In the genomic region with DNA sequence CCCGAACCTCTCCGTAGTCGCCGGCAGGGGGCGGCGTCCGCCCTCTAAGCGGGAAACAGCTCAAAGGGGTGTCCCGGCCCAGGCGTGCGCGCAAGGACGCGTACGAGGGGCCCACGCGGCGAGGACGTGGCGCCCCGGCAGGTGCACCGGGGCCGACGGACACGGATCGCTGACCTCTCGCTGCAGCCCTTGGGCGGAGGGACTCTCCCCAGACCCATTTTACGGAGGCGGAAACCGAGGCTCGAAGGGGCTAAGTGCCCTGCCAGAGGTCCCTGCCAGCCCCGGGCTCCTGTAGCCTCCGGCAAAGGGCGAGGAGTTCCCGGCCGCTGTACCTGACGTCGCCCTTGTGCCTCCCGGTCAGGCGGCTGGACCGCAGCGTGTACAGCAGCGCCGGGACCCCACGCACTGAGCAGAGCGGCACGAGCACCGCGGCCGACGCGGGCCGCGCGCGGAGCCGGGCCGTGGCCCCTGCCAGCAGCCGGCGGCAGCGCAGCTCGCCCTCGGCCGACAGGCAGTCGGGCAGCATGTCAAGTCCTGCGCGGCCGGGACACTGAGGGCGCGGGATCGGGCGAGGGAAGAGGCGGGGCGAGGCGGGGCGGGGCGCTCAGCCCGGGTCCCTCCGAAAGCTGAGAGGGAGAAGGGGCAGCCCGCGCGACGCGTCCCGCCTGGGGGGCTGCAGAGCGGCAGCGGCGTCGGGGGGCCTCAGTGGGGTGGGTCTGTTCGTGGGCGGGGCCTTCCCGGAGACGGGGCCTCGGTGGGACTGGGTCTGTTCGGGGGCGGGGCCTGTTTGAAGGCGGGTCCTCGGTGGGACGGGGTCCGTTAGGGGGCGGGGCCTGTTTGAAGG, we compare ENCODE assay signal across 1 cellular context.
TF ChIP-seq lines count a peak whose summit lies in the region.

A gene with protein sequence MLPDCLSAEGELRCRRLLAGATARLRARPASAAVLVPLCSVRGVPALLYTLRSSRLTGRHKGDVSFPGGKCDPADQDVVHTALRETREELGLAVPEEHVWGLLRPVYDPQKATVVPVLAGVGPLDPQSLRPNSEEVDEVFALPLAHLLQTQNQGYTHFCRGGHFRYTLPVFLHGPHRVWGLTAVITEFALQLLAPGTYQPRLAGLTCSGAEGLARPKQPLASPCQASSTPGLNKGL (minus strand): TSS at position 552 of the 844 bp plus-strand sequence. CDS start 26 bp downstream, at position 526.

TF ChIP-seq in HepG2, 621 proteins besides CTCF, POLR2A, EP300 and RAD21 (continued from another document and continues in another):
- TF ChIP-seq, protein P1, sequence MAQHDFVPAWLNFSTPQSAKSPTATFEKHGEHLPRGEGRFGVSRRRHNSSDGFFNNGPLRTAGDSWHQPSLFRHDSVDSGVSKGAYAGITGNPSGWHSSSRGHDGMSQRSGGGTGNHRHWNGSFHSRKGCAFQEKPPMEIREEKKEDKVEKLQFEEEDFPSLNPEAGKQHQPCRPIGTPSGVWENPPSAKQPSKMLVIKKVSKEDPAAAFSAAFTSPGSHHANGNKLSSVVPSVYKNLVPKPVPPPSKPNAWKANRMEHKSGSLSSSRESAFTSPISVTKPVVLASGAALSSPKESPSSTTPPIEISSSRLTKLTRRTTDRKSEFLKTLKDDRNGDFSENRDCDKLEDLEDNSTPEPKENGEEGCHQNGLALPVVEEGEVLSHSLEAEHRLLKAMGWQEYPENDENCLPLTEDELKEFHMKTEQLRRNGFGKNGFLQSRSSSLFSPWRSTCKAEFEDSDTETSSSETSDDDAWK (CRISPR knock-in tag; IDR thresholded peaks at IDR 0.05) = no peak
- no peak for TF ChIP-seq ZBTB20 (CRISPR knock-in tag; IDR thresholded peaks at IDR 0.05; ENCODE audit: borderline replicate concordance, low read depth)
- peak; percentile 68 for TF ChIP-seq SALL1 (CRISPR knock-in tag; IDR thresholded peaks at IDR 0.05)
- TF ChIP-seq, protein P2, sequence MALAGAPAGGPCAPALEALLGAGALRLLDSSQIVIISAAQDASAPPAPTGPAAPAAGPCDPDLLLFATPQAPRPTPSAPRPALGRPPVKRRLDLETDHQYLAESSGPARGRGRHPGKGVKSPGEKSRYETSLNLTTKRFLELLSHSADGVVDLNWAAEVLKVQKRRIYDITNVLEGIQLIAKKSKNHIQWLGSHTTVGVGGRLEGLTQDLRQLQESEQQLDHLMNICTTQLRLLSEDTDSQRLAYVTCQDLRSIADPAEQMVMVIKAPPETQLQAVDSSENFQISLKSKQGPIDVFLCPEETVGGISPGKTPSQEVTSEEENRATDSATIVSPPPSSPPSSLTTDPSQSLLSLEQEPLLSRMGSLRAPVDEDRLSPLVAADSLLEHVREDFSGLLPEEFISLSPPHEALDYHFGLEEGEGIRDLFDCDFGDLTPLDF (CRISPR knock-in tag; IDR thresholded peaks at IDR 0.05) = peak; percentile 73; the same call in 1 of the 2 replicates
- TF ChIP-seq, protein P3, sequence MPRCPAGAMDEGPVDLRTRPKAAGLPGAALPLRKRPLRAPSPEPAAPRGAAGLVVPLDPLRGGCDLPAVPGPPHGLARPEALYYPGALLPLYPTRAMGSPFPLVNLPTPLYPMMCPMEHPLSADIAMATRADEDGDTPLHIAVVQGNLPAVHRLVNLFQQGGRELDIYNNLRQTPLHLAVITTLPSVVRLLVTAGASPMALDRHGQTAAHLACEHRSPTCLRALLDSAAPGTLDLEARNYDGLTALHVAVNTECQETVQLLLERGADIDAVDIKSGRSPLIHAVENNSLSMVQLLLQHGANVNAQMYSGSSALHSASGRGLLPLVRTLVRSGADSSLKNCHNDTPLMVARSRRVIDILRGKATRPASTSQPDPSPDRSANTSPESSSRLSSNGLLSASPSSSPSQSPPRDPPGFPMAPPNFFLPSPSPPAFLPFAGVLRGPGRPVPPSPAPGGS (CRISPR knock-in tag; IDR thresholded peaks at IDR 0.05) = peak; percentile 82
- TF ChIP-seq ZNF816 (CRISPR knock-in tag; IDR thresholded peaks at IDR 0.05; ENCODE audit: borderline replicate concordance) = peak; percentile 71
- TF ChIP-seq, protein P4, sequence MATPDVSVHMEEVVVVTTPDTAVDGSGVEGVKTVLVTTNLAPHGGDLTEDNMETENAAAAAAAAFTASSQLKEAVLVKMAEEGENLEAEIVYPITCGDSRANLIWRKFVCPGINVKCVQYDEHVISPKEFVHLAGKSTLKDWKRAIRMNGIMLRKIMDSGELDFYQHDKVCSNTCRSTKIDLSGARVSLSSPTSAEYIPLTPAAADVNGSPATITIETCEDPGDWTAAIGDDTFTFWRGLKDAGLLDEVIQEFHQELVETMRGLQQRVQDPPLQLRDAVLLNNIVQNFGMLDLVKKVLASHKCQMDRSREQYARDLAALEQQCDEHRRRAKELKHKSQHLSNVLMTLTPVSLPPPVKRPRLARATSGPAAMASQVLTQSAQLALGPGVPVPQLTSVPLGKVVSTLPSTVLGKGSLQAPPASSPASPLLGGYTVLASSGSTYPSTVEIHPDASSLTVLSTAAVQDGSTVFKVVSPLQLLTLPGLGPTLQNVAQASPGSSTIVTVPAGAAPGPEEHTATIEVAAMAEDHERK (CRISPR knock-in tag; IDR thresholded peaks at IDR 0.05; ENCODE audit: low read depth) = peak; percentile 21; the same call in 1 of the 2 replicates
- peak; percentile 72 for TF ChIP-seq ZBTB7B (CRISPR knock-in tag; IDR thresholded peaks at IDR 0.05)
- peak; percentile 61; the same call in 1 of the 2 replicates for TF ChIP-seq ZNF333 (CRISPR knock-in tag; IDR thresholded peaks at IDR 0.05; ENCODE audit: borderline replicate concordance)
- TF ChIP-seq, protein P5, sequence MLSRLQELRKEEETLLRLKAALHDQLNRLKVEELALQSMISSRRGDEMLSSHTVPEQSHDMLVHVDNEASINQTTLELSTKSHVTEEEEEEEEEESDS (CRISPR knock-in tag; IDR thresholded peaks at IDR 0.05; ENCODE audit: borderline replicate concordance) = no peak
- TF ChIP-seq, protein P6, sequence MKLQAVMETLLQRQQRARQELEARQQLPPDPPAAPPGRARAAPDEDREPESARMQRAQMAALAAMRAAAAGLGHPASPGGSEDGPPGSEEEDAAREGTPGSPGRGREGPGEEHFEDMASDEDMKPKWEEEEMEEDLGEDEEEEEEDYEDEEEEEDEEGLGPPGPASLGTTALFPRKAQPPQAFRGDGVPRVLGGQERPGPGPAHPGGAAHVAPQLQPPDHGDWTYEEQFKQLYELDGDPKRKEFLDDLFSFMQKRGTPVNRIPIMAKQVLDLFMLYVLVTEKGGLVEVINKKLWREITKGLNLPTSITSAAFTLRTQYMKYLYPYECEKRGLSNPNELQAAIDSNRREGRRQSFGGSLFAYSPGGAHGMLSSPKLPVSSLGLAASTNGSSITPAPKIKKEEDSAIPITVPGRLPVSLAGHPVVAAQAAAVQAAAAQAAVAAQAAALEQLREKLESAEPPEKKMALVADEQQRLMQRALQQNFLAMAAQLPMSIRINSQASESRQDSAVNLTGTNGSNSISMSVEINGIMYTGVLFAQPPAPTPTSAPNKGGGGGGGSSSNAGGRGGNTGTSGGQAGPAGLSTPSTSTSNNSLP (IDR thresholded peaks at IDR 0.05; ENCODE audit: low read depth, low read length) = no peak
- peak; percentile 67; the same call in 1 of the 2 replicates for TF ChIP-seq MXD4 (CRISPR knock-in tag; IDR thresholded peaks at IDR 0.05)
- TF ChIP-seq MTF1 (CRISPR knock-in tag; IDR thresholded peaks at IDR 0.05) = 0 out of 2 replicates have a peak, but pooled peaks have one; percentile 72
- TF ChIP-seq, protein P7, sequence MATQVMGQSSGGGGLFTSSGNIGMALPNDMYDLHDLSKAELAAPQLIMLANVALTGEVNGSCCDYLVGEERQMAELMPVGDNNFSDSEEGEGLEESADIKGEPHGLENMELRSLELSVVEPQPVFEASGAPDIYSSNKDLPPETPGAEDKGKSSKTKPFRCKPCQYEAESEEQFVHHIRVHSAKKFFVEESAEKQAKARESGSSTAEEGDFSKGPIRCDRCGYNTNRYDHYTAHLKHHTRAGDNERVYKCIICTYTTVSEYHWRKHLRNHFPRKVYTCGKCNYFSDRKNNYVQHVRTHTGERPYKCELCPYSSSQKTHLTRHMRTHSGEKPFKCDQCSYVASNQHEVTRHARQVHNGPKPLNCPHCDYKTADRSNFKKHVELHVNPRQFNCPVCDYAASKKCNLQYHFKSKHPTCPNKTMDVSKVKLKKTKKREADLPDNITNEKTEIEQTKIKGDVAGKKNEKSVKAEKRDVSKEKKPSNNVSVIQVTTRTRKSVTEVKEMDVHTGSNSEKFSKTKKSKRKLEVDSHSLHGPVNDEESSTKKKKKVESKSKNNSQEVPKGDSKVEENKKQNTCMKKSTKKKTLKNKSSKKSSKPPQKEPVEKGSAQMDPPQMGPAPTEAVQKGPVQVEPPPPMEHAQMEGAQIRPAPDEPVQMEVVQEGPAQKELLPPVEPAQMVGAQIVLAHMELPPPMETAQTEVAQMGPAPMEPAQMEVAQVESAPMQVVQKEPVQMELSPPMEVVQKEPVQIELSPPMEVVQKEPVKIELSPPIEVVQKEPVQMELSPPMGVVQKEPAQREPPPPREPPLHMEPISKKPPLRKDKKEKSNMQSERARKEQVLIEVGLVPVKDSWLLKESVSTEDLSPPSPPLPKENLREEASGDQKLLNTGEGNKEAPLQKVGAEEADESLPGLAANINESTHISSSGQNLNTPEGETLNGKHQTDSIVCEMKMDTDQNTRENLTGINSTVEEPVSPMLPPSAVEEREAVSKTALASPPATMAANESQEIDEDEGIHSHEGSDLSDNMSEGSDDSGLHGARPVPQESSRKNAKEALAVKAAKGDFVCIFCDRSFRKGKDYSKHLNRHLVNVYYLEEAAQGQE (IDR thresholded peaks at IDR 0.05; ENCODE audit: borderline replicate concordance in 1 of 2, low read depth in 1 of 2, low read length in 2 of 2) = no peak
- TF ChIP-seq MAFF (IDR thresholded peaks at IDR 0.05; ENCODE audit: low read depth, low read length) = no peak
- no peak for TF ChIP-seq ZNF282 (IDR thresholded peaks at IDR 0.05; ENCODE audit: partially characterized antibody)
- no peak for TF ChIP-seq CENPX (CRISPR knock-in tag; IDR thresholded peaks at IDR 0.05)
- TF ChIP-seq AKAP8 (CRISPR knock-in tag; IDR thresholded peaks at IDR 0.05) = no peak
- TF ChIP-seq CHD4 (IDR thresholded peaks at IDR 0.05; ENCODE audit: borderline replicate concordance, low read length) = peak; percentile 73; the same call in 1 of the 2 replicates
- TF ChIP-seq ZNF570 (CRISPR knock-in tag; IDR thresholded peaks at IDR 0.05; ENCODE audit: borderline replicate concordance) = peak; percentile 43; the same call in 1 of the 2 replicates
- TF ChIP-seq SP5 (CRISPR knock-in tag; IDR thresholded peaks at IDR 0.05; ENCODE audit: borderline replicate concordance, low read depth) = no peak
- TF ChIP-seq ZMYM2 (CRISPR knock-in tag; IDR thresholded peaks at IDR 0.05) = peak; percentile 56; the same call in 1 of the 2 replicates
- TF ChIP-seq ZNF547 (CRISPR knock-in tag; IDR thresholded peaks at IDR 0.05) = peak; percentile 62; the same call in 1 of the 2 replicates
- peak; percentile 79; the same call in 1 of the 2 replicates for TF ChIP-seq RNF2 (conservative IDR thresholded peaks at IDR 0.05; ENCODE audit: low read depth)
- TF ChIP-seq, protein P8, sequence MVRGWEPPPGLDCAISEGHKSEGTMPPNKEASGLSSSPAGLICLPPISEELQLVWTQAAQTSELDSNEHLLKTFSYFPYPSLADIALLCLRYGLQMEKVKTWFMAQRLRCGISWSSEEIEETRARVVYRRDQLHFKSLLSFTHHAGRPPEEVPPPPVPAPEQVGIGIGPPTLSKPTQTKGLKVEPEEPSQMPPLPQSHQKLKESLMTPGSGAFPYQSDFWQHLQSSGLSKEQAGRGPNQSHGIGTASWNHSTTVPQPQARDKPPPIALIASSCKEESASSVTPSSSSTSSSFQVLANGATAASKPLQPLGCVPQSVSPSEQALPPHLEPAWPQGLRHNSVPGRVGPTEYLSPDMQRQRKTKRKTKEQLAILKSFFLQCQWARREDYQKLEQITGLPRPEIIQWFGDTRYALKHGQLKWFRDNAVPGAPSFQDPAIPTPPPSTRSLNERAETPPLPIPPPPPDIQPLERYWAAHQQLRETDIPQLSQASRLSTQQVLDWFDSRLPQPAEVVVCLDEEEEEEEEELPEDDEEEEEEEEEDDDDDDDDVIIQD (CRISPR knock-in tag; IDR thresholded peaks at IDR 0.05; ENCODE audit: low read depth) = no peak
- TF ChIP-seq, protein P9, sequence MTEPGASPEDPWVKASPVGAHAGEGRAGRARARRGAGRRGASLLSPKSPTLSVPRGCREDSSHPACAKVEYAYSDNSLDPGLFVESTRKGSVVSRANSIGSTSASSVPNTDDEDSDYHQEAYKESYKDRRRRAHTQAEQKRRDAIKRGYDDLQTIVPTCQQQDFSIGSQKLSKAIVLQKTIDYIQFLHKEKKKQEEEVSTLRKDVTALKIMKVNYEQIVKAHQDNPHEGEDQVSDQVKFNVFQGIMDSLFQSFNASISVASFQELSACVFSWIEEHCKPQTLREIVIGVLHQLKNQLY (CRISPR knock-in tag; IDR thresholded peaks at IDR 0.05) = peak; percentile 66; the same call in 1 of the 2 replicates
- TF ChIP-seq FOXK1 (CRISPR knock-in tag; IDR thresholded peaks at IDR 0.05; ENCODE audit: borderline replicate concordance, low read depth) = 0 out of 2 replicates have a peak, but pooled peaks have one; percentile 24
- no peak for TF ChIP-seq ZNF672 (CRISPR knock-in tag; IDR thresholded peaks at IDR 0.05)
- TF ChIP-seq, protein P10, sequence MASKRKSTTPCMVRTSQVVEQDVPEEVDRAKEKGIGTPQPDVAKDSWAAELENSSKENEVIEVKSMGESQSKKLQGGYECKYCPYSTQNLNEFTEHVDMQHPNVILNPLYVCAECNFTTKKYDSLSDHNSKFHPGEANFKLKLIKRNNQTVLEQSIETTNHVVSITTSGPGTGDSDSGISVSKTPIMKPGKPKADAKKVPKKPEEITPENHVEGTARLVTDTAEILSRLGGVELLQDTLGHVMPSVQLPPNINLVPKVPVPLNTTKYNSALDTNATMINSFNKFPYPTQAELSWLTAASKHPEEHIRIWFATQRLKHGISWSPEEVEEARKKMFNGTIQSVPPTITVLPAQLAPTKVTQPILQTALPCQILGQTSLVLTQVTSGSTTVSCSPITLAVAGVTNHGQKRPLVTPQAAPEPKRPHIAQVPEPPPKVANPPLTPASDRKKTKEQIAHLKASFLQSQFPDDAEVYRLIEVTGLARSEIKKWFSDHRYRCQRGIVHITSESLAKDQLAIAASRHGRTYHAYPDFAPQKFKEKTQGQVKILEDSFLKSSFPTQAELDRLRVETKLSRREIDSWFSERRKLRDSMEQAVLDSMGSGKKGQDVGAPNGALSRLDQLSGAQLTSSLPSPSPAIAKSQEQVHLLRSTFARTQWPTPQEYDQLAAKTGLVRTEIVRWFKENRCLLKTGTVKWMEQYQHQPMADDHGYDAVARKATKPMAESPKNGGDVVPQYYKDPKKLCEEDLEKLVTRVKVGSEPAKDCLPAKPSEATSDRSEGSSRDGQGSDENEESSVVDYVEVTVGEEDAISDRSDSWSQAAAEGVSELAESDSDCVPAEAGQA (IDR thresholded peaks at IDR 0.05; ENCODE audit: low read depth) = no peak
- TF ChIP-seq, protein P10 (CRISPR knock-in tag; IDR thresholded peaks at IDR 0.05; ENCODE audit: borderline replicate concordance) = 0 out of 2 replicates have a peak, but pooled peaks have one; percentile 49
